ENCODE assay signal across 1 cellular context in the genomic region with DNA sequence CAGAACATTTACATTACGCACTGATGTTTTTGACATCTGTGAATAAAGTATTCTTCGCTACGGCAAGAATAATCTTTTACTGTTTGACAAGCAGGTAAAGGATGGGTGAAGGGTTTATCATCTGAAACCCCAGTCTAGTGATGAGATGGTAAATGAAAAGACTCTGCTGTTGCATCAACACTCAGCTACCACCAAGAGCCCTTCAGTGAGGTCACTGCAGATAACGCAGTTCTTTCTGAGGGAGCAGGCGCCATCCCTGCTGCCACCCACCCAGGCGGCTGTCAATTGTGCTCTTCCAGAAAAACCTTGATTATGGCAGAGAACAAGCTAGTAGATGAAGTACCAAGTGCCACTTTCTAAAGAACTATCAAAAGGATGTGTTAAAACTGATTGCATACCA.
TF ChIP-seq lines count a peak whose summit lies in the region.

No MANE protein-coding gene starts in this region.

TF ChIP-seq in HepG2, 621 proteins besides CTCF, POLR2A, EP300 and RAD21:
- no peak for TF ChIP-seq NCOA5 (CRISPR knock-in tag; IDR thresholded peaks at IDR 0.05)
- peak; percentile 71 for TF ChIP-seq RBM22 (optimal IDR thresholded peaks at IDR 0.05; ENCODE audit: low read length)
